Comparison of ENCODE assay signal across 19 cellular contexts in the genomic region with DNA sequence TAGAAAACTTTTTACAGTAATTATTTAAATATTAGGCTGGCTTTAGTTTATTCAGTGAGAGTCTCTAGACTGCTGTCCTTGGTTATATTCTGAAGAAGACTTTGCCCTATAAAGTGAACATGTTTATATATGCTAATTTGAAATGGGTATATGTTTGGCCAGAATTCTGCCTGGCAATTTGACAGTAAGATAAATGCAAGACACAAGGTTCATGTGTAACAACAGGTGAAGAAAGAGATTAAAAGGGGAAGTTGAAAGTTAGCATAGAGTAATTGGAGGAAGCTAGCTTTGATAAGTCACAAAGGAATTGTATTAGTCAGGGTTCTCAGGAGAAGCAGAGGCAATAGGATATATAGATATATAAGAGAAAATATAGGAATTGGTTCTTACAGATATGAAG.
DNase-seq lines count a peak whose midpoint lies in the region; ATAC-seq, FAIRE-seq and TF ChIP-seq lines count a peak whose summit lies in the region.
"Had no signal": no experiment of that assay in that cellular context is flagged by ENCODE, and none has a peak within 500 bp of the region (broad histone marks: within the 10 kb centered on the region; RNA-seq: fewer than 3 reads in every experiment).

No MANE protein-coding gene starts in this region.

- H3K27me3 Mint-ChIP-seq in Calu3 (ENCODE audit: unreplicated experiment) = no peaks in the 10 kb centered on the region
- H3K27me3 Mint-ChIP-seq in CD14-positive monocyte (ENCODE audit: low read depth in 3 of 3) = peaks cover 0 to 2% (median 2%) of the 10 kb centered on the region in 3 donors
- H3K27me3 Mint-ChIP-seq: activated CD4-positive, alpha-beta memory T cell treated with anti-CD3 and anti-CD28 coated beads, Interleukin-2, amount 10 ng/mL, durations not matched to agents 7 days and 5 days; CD4-positive, CD25-positive, alpha-beta regulatory T cell had no signal

- H3K27ac Mint-ChIP-seq in Calu3 (ENCODE audit: unreplicated experiment) = peak overlapping the region; percentile 4
- no peak overlapping the region for H3K27ac Mint-ChIP-seq in CD14-positive monocyte
- H3K27ac Mint-ChIP-seq: activated CD4-positive, alpha-beta memory T cell treated with anti-CD3 and anti-CD28 coated beads, Interleukin-2, amount 10 ng/mL, durations not matched to agents 7 days and 5 days; HFFc6 had no signal

- H3K27ac ChIP-seq in GM12878 (ENCODE audit: control insufficient read depth, insufficient read depth) (no peak overlapping the region), Karpas-422 (ENCODE audit: low read length) (no peak overlapping the region)
- H3K27ac ChIP-seq: breast epithelium, SJSA1 had no signal

- H3K4me3 Mint-ChIP-seq in Calu3 (ENCODE audit: low read depth, unreplicated experiment) = no peak overlapping the region
- H3K4me3 Mint-ChIP-seq in CD14-positive monocyte = no peak overlapping the region
- H3K4me3 Mint-ChIP-seq: activated CD4-positive, alpha-beta memory T cell treated with anti-CD3 and anti-CD28 coated beads, Interleukin-2, amount 10 ng/mL, durations not matched to agents 7 days and 5 days; CD4-positive, CD25-positive, alpha-beta regulatory T cell; HFFc6; neural crest cell had no signal

- peak; percentile 10 for ATAC-seq in GM19463 (IDR thresholded peaks at IDR 0.05; ENCODE audit: unreplicated experiment)
- ATAC-seq in HG03159 (IDR thresholded peaks at IDR 0.05; ENCODE audit: unreplicated experiment) = peak; percentile 31
- peak; percentile 56 for ATAC-seq in GM12878
- no peak for ATAC-seq in esophagus mucosa
- no peak for ATAC-seq in HG03521 (IDR thresholded peaks at IDR 0.05; ENCODE audit: unreplicated experiment)
- ATAC-seq: stimulated activated naive CD8-positive, alpha-beta T cell treated with anti-CD3 and anti-CD28 coated beads, Interleukin-15, Interleukin-2, amounts not matched to agents 100 U/mL and 50 U/mL, for 24 hours had no signal

- SMC1A ChIA-PET in GM12878 (lab: Charles Lee; ENCODE audit: uncharacterized antibody, unreplicated experiment) = interaction anchor here (0.6 to 1.2 kb wide), 3 partner anchors 14 to 28 kb away, joined by 3 read pairs; no protein-coding TSS in a partner anchor

- FAIRE-seq in GM12878 (lab: Jason Lieb, UNC) = no peak
- FAIRE-seq: kidney had no signal

- intact Hi-C loops in Calu3 (cut with micrococcal nuclease; ENCODE audit: unreplicated experiment) (loop anchor here (10.0 kb wide), 1 partner anchor 356 kb away; no protein-coding TSS in a partner anchor), GM12878 (cut with micrococcal nuclease; ENCODE audit: unreplicated experiment) (no loop called here), CD14-positive monocyte (cut with micrococcal nuclease) (no loop called here)

- in situ Hi-C loops in GM12878 (cut with MboI) = no loop called here

- H3K9me3 Mint-ChIP-seq in Calu3 (ENCODE audit: low read depth, unreplicated experiment) (no peaks in the 10 kb centered on the region), CD14-positive monocyte (no peaks in the 10 kb centered on the region)
- H3K9me3 Mint-ChIP-seq: activated CD4-positive, alpha-beta memory T cell treated with anti-CD3 and anti-CD28 coated beads, Interleukin-2, amount 10 ng/mL, durations not matched to agents 7 days and 5 days; neural crest cell had no signal

- no peak for DNase-seq in Calu3
- DNase-seq in GM12878 (ENCODE audit: low read depth, low spot score) = no peak
- DNase-seq in CD14-positive monocyte (ENCODE audit: low spot score) = no peak
- no peak for DNase-seq in Karpas-422
- DNase-seq: activated CD4-positive, alpha-beta memory T cell treated with anti-CD3 and anti-CD28 coated beads, Interleukin-2, amount 10 ng/mL, durations not matched to agents 7 days and 5 days; HFFc6; kidney; NCI-H1930; NCI-H510A treated with DMSO at 0.1 percent for 48 hours; stimulated activated CD4-positive, alpha-beta T cell treated with anti-CD3 and anti-CD28 coated beads, Interleukin-15, amount 100 ng/mL, for 24 hours; stimulated activated naive CD8-positive, alpha-beta T cell treated with anti-CD3 and anti-CD28 coated beads, Interleukin-15, Interleukin-2, amounts not matched to agents 100 U/mL and 50 U/mL, for 24 hours had no signal

- H3K27me3 ChIP-seq in GM12878 (replicated peaks in 1 of 2; ENCODE audit: control insufficient read depth in 2 of 2, insufficient read depth in 2 of 2, low read length in 1 of 2) = no peaks in the 10 kb centered on the region
- H3K27me3 ChIP-seq in Karpas-422 (ENCODE audit: low read length) = no peaks in the 10 kb centered on the region
- H3K27me3 ChIP-seq: breast epithelium, SJSA1 had no signal

- H4K20me1 ChIP-seq in GM12878 (ENCODE audit: control insufficient read depth, insufficient read depth) (no peaks in the 10 kb centered on the region), Karpas-422 (ENCODE audit: insufficient read depth, low read depth, low read length) (no peaks in the 10 kb centered on the region)

- peaks cover 10% of the 10 kb centered on the region for H3K4me1 Mint-ChIP-seq in Calu3 (ENCODE audit: low read depth, unreplicated experiment)
- no peaks in the 10 kb centered on the region for H3K4me1 Mint-ChIP-seq in CD14-positive monocyte
- H3K4me1 Mint-ChIP-seq: activated CD4-positive, alpha-beta memory T cell treated with anti-CD3 and anti-CD28 coated beads, Interleukin-2, amount 10 ng/mL, durations not matched to agents 7 days and 5 days; CD4-positive, CD25-positive, alpha-beta regulatory T cell had no signal

- H3K4me1 ChIP-seq in GM12878 (ENCODE audit: control insufficient read depth, insufficient read depth, low read length) = no peaks in the 10 kb centered on the region
- H3K4me1 ChIP-seq in Karpas-422 (ENCODE audit: low read length) = no peaks in the 10 kb centered on the region
- H3K4me1 ChIP-seq: breast epithelium, SJSA1 had no signal

- no peaks in the 10 kb centered on the region for H3K9me2 ChIP-seq in Karpas-422 (replicated peaks; ENCODE audit: insufficient read depth, low read length)

- no peaks in the 10 kb centered on the region for H3K36me3 Mint-ChIP-seq in Calu3 (ENCODE audit: insufficient read depth, unreplicated experiment)
- H3K36me3 Mint-ChIP-seq in CD14-positive monocyte = no peaks in the 10 kb centered on the region
- H3K36me3 Mint-ChIP-seq: CD4-positive, CD25-positive, alpha-beta regulatory T cell had no signal

- no peak overlapping the region for H2AFZ ChIP-seq in GM12878 (ENCODE audit: control insufficient read depth, low read depth, low read length)
- no peak overlapping the region for H2AFZ ChIP-seq in Karpas-422 (ENCODE audit: low read length)

- H3K9ac ChIP-seq in GM12878 (ENCODE audit: control insufficient read depth, insufficient read depth, low read length) (no peak overlapping the region), Karpas-422 (ENCODE audit: low read length) (no peak overlapping the region)

- TF ChIP-seq RAD21 in GM12878 (IDR thresholded peaks at IDR 0.05; ENCODE audit: insufficient read depth, low read depth, low read length) = no peak

- H3K36me3 ChIP-seq in GM12878 (ENCODE audit: control insufficient read depth in 2 of 2, insufficient read depth in 2 of 2, low read length in 1 of 2) = no peaks in the 10 kb centered on the region
- no peaks in the 10 kb centered on the region for H3K36me3 ChIP-seq in Karpas-422 (ENCODE audit: insufficient read depth, low read length)
- H3K36me3 ChIP-seq: breast epithelium, SJSA1 had no signal

- H3K9me3 ChIP-seq in GM12878 (replicated peaks; ENCODE audit: control insufficient read depth, insufficient read depth, low read length) (no peaks in the 10 kb centered on the region), Karpas-422 (ENCODE audit: low read length) (no peaks in the 10 kb centered on the region)
- H3K9me3 ChIP-seq: breast epithelium, SJSA1 had no signal

- H3K79me2 ChIP-seq in GM12878 (ENCODE audit: control insufficient read depth, insufficient read depth, low read length) (no peaks in the 10 kb centered on the region), Karpas-422 (ENCODE audit: low read length) (no peaks in the 10 kb centered on the region)

- POLR2A ChIA-PET in GM12878 (lab: Charles Lee) = no interaction called here

- CTCF ChIA-PET in Calu3 (lab: Charles Lee) = interaction anchor here (0.6 kb wide), 1 partner anchor 1329 kb away, joined by 3 read pairs; no protein-coding TSS in a partner anchor
- CTCF ChIA-PET in GM12878 (lab: Yijun Ruan, JAX) = interaction anchor here (1.1 kb wide), 1 partner anchor 535 kb away, joined by 4 read pairs; no protein-coding TSS in a partner anchor

- H3K4me3 ChIP-seq in GM12878 (no peak overlapping the region), Karpas-422 (ENCODE audit: low read length) (no peak overlapping the region)
- H3K4me3 ChIP-seq: breast epithelium, SJSA1 had no signal

- no peak overlapping the region for H3K4me2 ChIP-seq in GM12878 (ENCODE audit: control insufficient read depth, insufficient read depth)
- H3K4me2 ChIP-seq in Karpas-422 (ENCODE audit: low read depth, low read length, poor library complexity, severe bottlenecking) = no peak overlapping the region

- no peak for TF ChIP-seq EP300 in GM12878 (IDR thresholded peaks at IDR 0.05; ENCODE audit: borderline replicate concordance in 1 of 2, control insufficient read depth in 1 of 2, low read depth in 2 of 2, low read length in 2 of 2)

- TF ChIP-seq POLR2A in GM12878 (IDR thresholded peaks at IDR 0.05; ENCODE audit: low read depth, low read length) = no peak

- no peak for TF ChIP-seq CTCF in Calu3 (IDR thresholded peaks at IDR 0.05; ENCODE audit: unreplicated experiment)
- no peak for TF ChIP-seq CTCF in GM12878 (IDR thresholded peaks at IDR 0.05 in 2 of 3, conservative IDR thresholded peaks at IDR 0.05 in 1 of 3; ENCODE audit: control insufficient read depth in 2 of 3, extremely low read depth in 1 of 3, insufficient read depth in 1 of 3, low read depth in 3 of 3, low read length in 3 of 3)
- TF ChIP-seq CTCF in CD14-positive monocyte (IDR thresholded peaks at IDR 0.05) = no peak

- RAD21 ChIA-PET in GM12878 (lab: Charles Lee; ENCODE audit: unreplicated experiment) = no interaction called here

- BruUV-seq in Calu3 (replicated peaks; lab: Mats Ljungman, UMichigan) (no TSS peak), GM12878 (replicated peaks; lab: Mats Ljungman, UMichigan) (no TSS peak)

TF ChIP-seq in GM12878, 131 proteins besides CTCF, POLR2A, EP300 and RAD21 (continues in another document):
- TF ChIP-seq BHLHE40 (IDR thresholded peaks at IDR 0.05; ENCODE audit: borderline replicate concordance in 1 of 2, low read depth in 2 of 2, low read length in 1 of 2) (no peak), RUNX3 (IDR thresholded peaks at IDR 0.05; ENCODE audit: low read length) (no peak), EGR1 (IDR thresholded peaks at IDR 0.05; ENCODE audit: borderline replicate concordance in 1 of 2, low read depth in 2 of 2, low read length in 2 of 2) (no peak), TARDBP (IDR thresholded peaks at IDR 0.05; ENCODE audit: borderline replicate concordance) (no peak), NR2F1 (conservative IDR thresholded peaks at IDR 0.05) (no peak)

Comparison
In these comparisons a context has a peak if more than half of its experiments do, and no peak if none do; other contexts are left out.
1. ATAC-seq: peak in GM19463 (single experiment), HG03159 (single experiment) and GM12878 (single experiment); none in esophagus mucosa (single experiment) and HG03521 (single experiment).